15 cellular contexts compared by ENCODE assay signal in the genomic region with DNA sequence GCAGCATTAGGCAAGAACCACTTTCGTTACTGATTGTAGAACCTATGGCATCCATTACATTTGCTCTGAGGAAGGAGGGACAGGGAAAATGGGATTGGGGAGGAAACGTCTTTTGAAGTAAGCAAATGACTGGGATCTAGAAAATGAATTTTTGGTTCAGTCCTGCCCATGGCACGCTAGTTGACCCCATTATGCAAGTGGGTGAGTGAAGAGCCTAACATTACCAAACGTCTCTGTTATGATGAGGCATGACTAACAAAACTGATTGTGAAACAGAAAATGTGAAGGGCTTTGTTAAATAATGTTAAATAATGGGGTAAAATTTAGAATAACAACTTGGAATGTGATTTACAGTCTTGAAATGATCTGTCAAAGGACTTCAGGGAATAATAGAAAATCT. TPM values are rescaled to one million over a fixed set of nuclear protein-coding genes. Genes with fewer than 3 reads are reported as not detected.
A peak's percentile ranks its signal among the peaks of the same experiment; 100 is the strongest.
DNase-seq lines count a peak whose midpoint lies in the region; ATAC-seq and TF ChIP-seq lines count a peak whose summit lies in the region.
"Had no signal": no experiment of that assay in that cellular context is flagged by ENCODE, and none has a peak within 500 bp of the region (broad histone marks: within the 10 kb centered on the region; RNA-seq: fewer than 3 reads in every experiment).

No MANE protein-coding gene starts in this region.

- H4K20me1 ChIP-seq in OCI-LY7 (ENCODE audit: insufficient read depth, low read length), result no peaks in the 10 kb centered on the region

- intact Hi-C loops in CD4-positive, alpha-beta T cell (cut with DNase I, micrococcal nuclease), result no loop called here
- intact Hi-C loops in OCI-LY7 (cut with micrococcal nuclease; ENCODE audit: unreplicated experiment), result no loop called here

- H3K4me1 Mint-ChIP-seq in CD4-positive, alpha-beta T cell (ENCODE audit: low read depth), result no peaks in the 10 kb centered on the region

- peaks cover 9% of the 10 kb centered on the region for H3K9me3 ChIP-seq in CD4-positive, alpha-beta T cell (ENCODE audit: control insufficient read depth, low read length)
- H3K9me3 ChIP-seq in OCI-LY7 (ENCODE audit: low read length), result 0 out of 2 replicates have a peak, but pooled peaks cover 5% of the 10 kb centered on the region
- H3K9me3 ChIP-seq: ascending aorta had no signal

- no peaks in the 10 kb centered on the region for H3K27me3 ChIP-seq in CD4-positive, alpha-beta T cell (ENCODE audit: control insufficient read depth, insufficient read depth, low read length)
- H3K27me3 ChIP-seq: ascending aorta had no signal

- no peaks in the 10 kb centered on the region for H3K27me3 Mint-ChIP-seq in CD4-positive, alpha-beta T cell

- H3K4me2 ChIP-seq in OCI-LY7 (ENCODE audit: low read length), result no peak overlapping the region

- DNase-seq in CD4-positive, alpha-beta T cell, result no peak
- DNase-seq in LHCN-M2 (ENCODE audit: low read depth) (peak; percentile 69), dedifferentiated amniotic fluid mesenchymal stem cell (ENCODE audit: extremely low spot score) (peak; percentile 43), omental fat pad (ENCODE audit: low spot score) (no peak), NCI-H2227 treated with DMSO at 0.1 percent for 48 hours (lab: John Stamatoyannopoulos, UW) (no peak), NCI-H1417 (lab: John Stamatoyannopoulos, UW) (no peak), OCI-LY7 (ENCODE audit: low spot score) (no peak)
- DNase-seq: DND-41; kidney glomerular epithelial cell; NCI-H1436; NK-92 treated with Interleukin-12 subunit alpha and Interleukin-12 subunit beta, amount 100 ng/mL, for 24 hours; stimulated activated naive CD4-positive, alpha-beta T cell had no signal

- peaks cover 95% of the 10 kb centered on the region for H3K36me3 Mint-ChIP-seq in CD4-positive, alpha-beta T cell (ENCODE audit: low read depth)

- no peak overlapping the region for H2AFZ ChIP-seq in OCI-LY7 (ENCODE audit: low read length)

- no peak overlapping the region for H3K4me3 ChIP-seq in OCI-LY7 (ENCODE audit: low read depth, low read length, poor library complexity, severe bottlenecking)
- H3K4me3 ChIP-seq: ascending aorta had no signal

- no peaks in the 10 kb centered on the region for H3K79me2 ChIP-seq in OCI-LY7 (ENCODE audit: insufficient read depth, low read depth, low read length)

- H3K27ac Mint-ChIP-seq in CD4-positive, alpha-beta T cell, result peak overlapping the region; percentile 13

- no TSS peak for BruUV-seq in OCI-LY7 (replicated peaks; lab: Mats Ljungman, UMichigan)

- no peaks in the 10 kb centered on the region for H3K4me1 ChIP-seq in OCI-LY7 (ENCODE audit: insufficient read depth, low read length, poor library complexity, severe bottlenecking)
- H3K4me1 ChIP-seq: ascending aorta had no signal

- no peak overlapping the region for H3K27ac ChIP-seq in CD4-positive, alpha-beta T cell (ENCODE audit: low read depth, low read length)
- no peak overlapping the region for H3K27ac ChIP-seq in OCI-LY7 (ENCODE audit: low read depth, low read length, poor library complexity, severe bottlenecking)
- H3K27ac ChIP-seq: ascending aorta had no signal

- H3K36me3 ChIP-seq in OCI-LY7 (ENCODE audit: insufficient read depth, low read length), result peaks cover 99% of the 10 kb centered on the region

- POLR2A ChIA-PET in CD4-positive, alpha-beta T cell (lab: Charles Lee), result no interaction called here
- POLR2A ChIA-PET in OCI-LY7 (lab: Charles Lee), result no interaction called here

- no peak for TF ChIP-seq CTCF in CD4-positive, alpha-beta T cell (IDR thresholded peaks at IDR 0.05)
- TF ChIP-seq CTCF in omental fat pad (IDR thresholded peaks at IDR 0.05), result no peak
- TF ChIP-seq CTCF in OCI-LY7 (conservative IDR thresholded peaks at IDR 0.05; ENCODE audit: low read length), result no peak

- H3K4me3 Mint-ChIP-seq in CD4-positive, alpha-beta T cell, result no peak overlapping the region

- CTCF ChIA-PET in CD4-positive, alpha-beta T cell (lab: Charles Lee), result no interaction called here
- CTCF ChIA-PET in OCI-LY7 (lab: Charles Lee; ENCODE audit: unreplicated experiment), result no interaction called here

- ATAC-seq in CD4-positive, alpha-beta T cell (ENCODE audit: poor library complexity), result no peak
- ATAC-seq in omental fat pad (ENCODE audit: low FRiP score) (peak; percentile 94), HG03045 (IDR thresholded peaks at IDR 0.05; ENCODE audit: unreplicated experiment) (no peak)
- ATAC-seq: esophagus mucosa had no signal

- H3K9me3 Mint-ChIP-seq in CD4-positive, alpha-beta T cell, result peaks cover 7% of the 10 kb centered on the region

- H3K9me2 ChIP-seq in OCI-LY7 (ENCODE audit: insufficient read depth, low read length), result no peaks in the 10 kb centered on the region

RNA-seq across cellular contexts. Expression of a gene that starts 38.9 kb away (rescaled TPM):
- 10 to 100 TPM; 12.4 to 12.9 TPM for total RNA-seq in CD4-positive, alpha-beta T cell
- total RNA-seq in LHCN-M2 (2014; rRNA removed) (61.5 and 70.6 TPM in 2 replicates), omental fat pad (10 to 100 TPM; 30.1 to 33.4 (median 30.3) TPM), OCI-LY7 (2022) (85.1 and 91.9 TPM in 2 replicates)
- polyA plus RNA-seq in LHCN-M2 (2012), result 26.4 TPM
- total RNA-seq in OCI-LY7 (2014; rRNA removed; shearing (Covaris generic)), result 40.0 and 46.8 TPM in 2 replicates

RNA-seq across cellular contexts. Expression of a gene that starts 39.1 kb away (rescaled TPM):
- total RNA-seq in CD4-positive, alpha-beta T cell, result 10 to 100 TPM; 45.3 to 48.1 TPM
- total RNA-seq in LHCN-M2 (2014; rRNA removed), result 368 and 422 TPM in 2 replicates
- 687 TPM for polyA plus RNA-seq in LHCN-M2 (2012)
- total RNA-seq in omental fat pad, result 100 to 1,000 TPM; 145 to 353 (median 290) TPM
- 230 and 320 TPM in 2 replicates for total RNA-seq in OCI-LY7 (2014; rRNA removed; shearing (Covaris generic))
- 122 and 129 TPM in 2 replicates for total RNA-seq in OCI-LY7 (2022)

RNA-seq across cellular contexts. Expression of a gene that starts 54.2 kb away (rescaled TPM):
- 10 to 100 TPM; 21.5 to 22.1 TPM for total RNA-seq in CD4-positive, alpha-beta T cell
- total RNA-seq in LHCN-M2 (2014; rRNA removed) (17.1 and 28.9 TPM in 2 replicates), omental fat pad (10 to 100 TPM; 23.4 to 37.9 (median 36.4) TPM), OCI-LY7 (2022) (24.6 and 31.7 TPM in 2 replicates)
- 11.2 TPM for polyA plus RNA-seq in LHCN-M2 (2012)
- total RNA-seq in OCI-LY7 (2014; rRNA removed; shearing (Covaris generic)), result 21.3 and 40.1 TPM in 2 replicates

Comparison
In these comparisons a context has a peak if more than half of its experiments do, and no peak if none do; other contexts are left out.
1. DNase-seq: peak in LHCN-M2 (single experiment) and dedifferentiated amniotic fluid mesenchymal stem cell (single experiment); none in CD4-positive, alpha-beta T cell (0 of 10), omental fat pad (single experiment), NCI-H2227 treated with DMSO at 0.1 percent for 48 hours (single experiment), NCI-H1417 (0 of 3) and OCI-LY7 (single experiment).